In genomic region chr2:173978447-173978846, GRCh38 we compare ENCODE assay signal across 14 cellular contexts. TPM values are rescaled to one million over a fixed set of nuclear protein-coding genes. Genes with fewer than 3 reads are reported as not detected.
DNase-seq lines count a peak whose midpoint lies in the region; ATAC-seq and TF ChIP-seq lines count a peak whose summit lies in the region.
"Had no signal": no experiment of that assay in that cellular context is flagged by ENCODE, and none has a peak within 500 bp of the region (broad histone marks: within the 10 kb centered on the region; RNA-seq: fewer than 3 reads in every experiment).

No MANE protein-coding gene starts in this region.

- no peaks in the 10 kb centered on the region for H3K4me1 ChIP-seq in CD8-positive, alpha-beta T cell (ENCODE audit: insufficient read depth, low read length)
- peaks cover 18% of the 10 kb centered on the region for H3K4me1 ChIP-seq in foreskin keratinocyte

- CTCF ChIA-PET in CD8-positive, alpha-beta T cell (lab: Charles Lee) = no interaction called here
- CTCF ChIA-PET in activated CD8-positive, alpha-beta T cell treated with anti-CD3 and anti-CD28 coated beads for 36 hours (lab: Charles Lee) = no interaction called here

- H3K36me3 Mint-ChIP-seq in CD8-positive, alpha-beta T cell = no peaks in the 10 kb centered on the region
- H3K36me3 Mint-ChIP-seq in activated CD8-positive, alpha-beta T cell treated with anti-CD3 and anti-CD28 coated beads for 36 hours (ENCODE audit: low read depth) = no peaks in the 10 kb centered on the region

- TF ChIP-seq CTCF in CD8-positive, alpha-beta T cell (IDR thresholded peaks at IDR 0.05) = no peak
- no peak for TF ChIP-seq CTCF in activated CD8-positive, alpha-beta T cell treated with anti-CD3 and anti-CD28 coated beads for 36 hours (IDR thresholded peaks at IDR 0.05)
- no peak for TF ChIP-seq CTCF in foreskin keratinocyte (conservative IDR thresholded peaks at IDR 0.05)

- H3K4me3 Mint-ChIP-seq in CD8-positive, alpha-beta T cell = no peak overlapping the region
- H3K4me3 Mint-ChIP-seq in activated CD8-positive, alpha-beta T cell treated with anti-CD3 and anti-CD28 coated beads for 36 hours = no peak overlapping the region
- H3K4me3 Mint-ChIP-seq: HFFc6 had no signal

- no peaks in the 10 kb centered on the region for H3K9me3 ChIP-seq in CD8-positive, alpha-beta T cell (ENCODE audit: low read length)
- H3K9me3 ChIP-seq: vagina had no signal

- DNase-seq in activated CD4-positive, alpha-beta T cell treated with anti-CD3 and anti-CD28 coated beads for 48 hours = peak; percentile 60
- DNase-seq in activated CD4-positive, alpha-beta T cell treated with anti-CD3 and anti-CD28 coated beads for 4 hours = no peak
- DNase-seq in CD8-positive, alpha-beta T cell = no peak
- DNase-seq in activated CD8-positive, alpha-beta T cell treated with anti-CD3 and anti-CD28 coated beads for 36 hours = peak; percentile 58
- DNase-seq in foreskin keratinocyte (peak in 1 of 2 donors; percentile 67), HCEC 1CT (no peak), SKM-1 (lab: John Stamatoyannopoulos, UW; ENCODE audit: unreplicated experiment) (no peak)
- DNase-seq: cortex of kidney, HFFc6, NCI-H69 had no signal

- H3K4me1 Mint-ChIP-seq in CD8-positive, alpha-beta T cell (ENCODE audit: low read depth) = no peaks in the 10 kb centered on the region
- H3K4me1 Mint-ChIP-seq in activated CD8-positive, alpha-beta T cell treated with anti-CD3 and anti-CD28 coated beads for 36 hours (ENCODE audit: low read depth) = peaks cover 15% of the 10 kb centered on the region

- no peak overlapping the region for H3K27ac ChIP-seq in CD8-positive, alpha-beta T cell (ENCODE audit: low read depth, low read length)
- H3K27ac ChIP-seq in foreskin keratinocyte = no peak overlapping the region
- H3K27ac ChIP-seq: C4-2B, vagina had no signal

- ATAC-seq in CD8-positive, alpha-beta T cell = peak; percentile 31
- peak; percentile 99 for ATAC-seq in activated CD8-positive, alpha-beta T cell treated with anti-CD3 and anti-CD28 coated beads for 36 hours
- ATAC-seq in foreskin keratinocyte (peak; percentile 88), GM21825 (IDR thresholded peaks at IDR 0.05; ENCODE audit: unreplicated experiment) (no peak)
- ATAC-seq: Panc1 had no signal

- intact Hi-C loops in CD8-positive, alpha-beta T cell (cut with DNase I, micrococcal nuclease) = no loop called here
- intact Hi-C loops in activated CD8-positive, alpha-beta T cell treated with anti-CD3 and anti-CD28 coated beads for 36 hours (cut with micrococcal nuclease) = no loop called here

- no peaks in the 10 kb centered on the region for H3K36me3 ChIP-seq in CD8-positive, alpha-beta T cell (ENCODE audit: insufficient read depth, low read length)
- H3K36me3 ChIP-seq: vagina had no signal

- no peak overlapping the region for H3K4me3 ChIP-seq in CD8-positive, alpha-beta T cell (ENCODE audit: low read depth, low read length)
- H3K4me3 ChIP-seq: vagina had no signal

- no peaks in the 10 kb centered on the region for H3K27me3 ChIP-seq in CD8-positive, alpha-beta T cell (ENCODE audit: insufficient read depth, low read length)
- no peaks in the 10 kb centered on the region for H3K27me3 ChIP-seq in foreskin keratinocyte
- H3K27me3 ChIP-seq: vagina had no signal

- H3K27me3 Mint-ChIP-seq in CD8-positive, alpha-beta T cell (ENCODE audit: low read depth) = peaks cover 15% of the 10 kb centered on the region
- H3K27me3 Mint-ChIP-seq in activated CD8-positive, alpha-beta T cell treated with anti-CD3 and anti-CD28 coated beads for 36 hours = peaks cover 2% of the 10 kb centered on the region

- H3K27ac Mint-ChIP-seq in CD8-positive, alpha-beta T cell = no peak overlapping the region
- no peak overlapping the region for H3K27ac Mint-ChIP-seq in activated CD8-positive, alpha-beta T cell treated with anti-CD3 and anti-CD28 coated beads for 36 hours
- H3K27ac Mint-ChIP-seq: HFFc6 had no signal

- POLR2A ChIA-PET in CD8-positive, alpha-beta T cell (lab: Charles Lee) = no interaction called here
- POLR2A ChIA-PET in activated CD8-positive, alpha-beta T cell treated with anti-CD3 and anti-CD28 coated beads for 36 hours (lab: Charles Lee) = no interaction called here

- H3K9me3 Mint-ChIP-seq in CD8-positive, alpha-beta T cell = no peaks in the 10 kb centered on the region
- no peaks in the 10 kb centered on the region for H3K9me3 Mint-ChIP-seq in activated CD8-positive, alpha-beta T cell treated with anti-CD3 and anti-CD28 coated beads for 36 hours
- H3K9me3 Mint-ChIP-seq: HFFc6 had no signal

RNA-seq across cellular contexts. Expression of gene SP3, which starts 13.3 kb away (rescaled TPM):
- total RNA-seq in CD8-positive, alpha-beta T cell = 100 to 1,000 TPM; 166 to 169 TPM
- total RNA-seq in activated CD8-positive, alpha-beta T cell treated with anti-CD3 and anti-CD28 coated beads for 36 hours = 10 to 100 TPM; 80.5 to 84.0 TPM
- total RNA-seq in foreskin keratinocyte = 63.9 and 64.1 TPM in 2 replicates
- 10.2 and 13.0 TPM in 2 replicates for polyA plus RNA-seq in foreskin keratinocyte

Comparison
In these comparisons a context has a peak if more than half of its experiments do, and no peak if none do; other contexts are left out.
1. DNase-seq: peak in activated CD4-positive, alpha-beta T cell treated with anti-CD3 and anti-CD28 coated beads for 48 hours (single experiment) and activated CD8-positive, alpha-beta T cell treated with anti-CD3 and anti-CD28 coated beads for 36 hours (single experiment); none in activated CD4-positive, alpha-beta T cell treated with anti-CD3 and anti-CD28 coated beads for 4 hours (0 of 2), CD8-positive, alpha-beta T cell (0 of 7), HCEC 1CT (single experiment) and SKM-1 (single experiment).